25 cellular contexts compared by ENCODE assay signal in the genomic region with DNA sequence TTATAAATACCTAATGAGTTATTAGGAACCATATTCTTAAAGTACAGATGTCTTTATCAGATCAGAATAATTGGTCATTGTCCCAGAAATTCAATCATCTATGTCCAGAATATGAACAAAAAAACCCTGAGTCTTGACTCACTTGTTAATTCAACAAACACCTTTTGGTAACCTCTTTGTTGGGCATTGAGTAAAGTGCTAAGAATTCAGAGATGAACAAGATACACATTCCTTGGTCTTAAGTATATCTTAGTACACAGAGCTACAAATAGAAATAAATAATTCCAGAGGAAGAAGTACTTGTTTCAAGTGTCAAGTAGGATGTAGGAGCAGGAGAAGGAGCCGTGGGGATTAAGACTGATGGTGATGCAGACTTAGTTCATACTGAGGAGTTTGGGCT.
"Had no signal": no experiment of that assay in that cellular context is flagged by ENCODE, and none has a peak within 500 bp of the region (broad histone marks: within the 10 kb centered on the region; RNA-seq: fewer than 3 reads in every experiment).

No MANE protein-coding gene starts in this region.

- H3K9me3 ChIP-seq: heart left ventricle, left ventricle myocardium inferior, pancreas, prostate gland, right atrium auricular region, right lobe of liver, stomach, suprapubic skin, thoracic aorta, tibial artery, upper lobe of right lung had no signal

- H3K27me3 ChIP-seq: heart left ventricle, pancreas, right atrium auricular region, right lobe of liver, stomach, suprapubic skin, tibial artery, upper lobe of right lung had no signal

- H3K36me3 ChIP-seq: heart left ventricle, left ventricle myocardium inferior, pancreas, prostate gland, right atrium auricular region, right lobe of liver, stomach, suprapubic skin, thoracic aorta, tibial artery, upper lobe of right lung had no signal

- ATAC-seq: heart left ventricle; naive thymus-derived CD8-positive, alpha-beta T cell; pancreas; right lobe of liver; stimulated activated naive B cell treated with anti-CD40 and anti-IgM and Interleukin-4, amounts not matched to agents 10 μg/mL and 1 μg/mL and 100 μg/mL, for 72 hours; stimulated activated naive CD8-positive, alpha-beta T cell treated with anti-CD3 and anti-CD28 coated beads, Interleukin-15, Interleukin-2, amounts not matched to agents 100 U/mL and 50 U/mL, for 24 hours; upper lobe of right lung had no signal

- H3K27ac ChIP-seq: heart left ventricle, left ventricle myocardium inferior, pancreas, prostate gland, right atrium auricular region, right lobe of liver, skin epidermis, stomach, suprapubic skin, thoracic aorta, tibial artery, upper lobe of right lung had no signal

- H3K4me3 ChIP-seq: heart left ventricle, left ventricle myocardium inferior, lung, pancreas, prostate gland, right atrium auricular region, right lobe of liver, skin epidermis, stomach, suprapubic skin, thoracic aorta, tibial artery, upper lobe of right lung had no signal

- FAIRE-seq: keratinocyte, pancreas, urothelium cell line had no signal

- H3K4me1 ChIP-seq: heart left ventricle, left ventricle myocardium inferior, pancreas, prostate gland, right lobe of liver, stomach, suprapubic skin, tibial artery, upper lobe of right lung had no signal

- DNase-seq: glutamatergic neuron; heart left ventricle; left ventricle myocardium inferior; naive thymus-derived CD8-positive, alpha-beta T cell; nucleus accumbens; pancreas; posterior cingulate gyrus; right lobe of liver; stimulated activated CD4-positive, alpha-beta T cell treated with anti-CD3 and anti-CD28 coated beads, Interleukin-12 subunit alpha, Interleukin-12 subunit beta, amount 100 ng/mL, for 4 hours; stimulated activated CD4-positive, alpha-beta T cell treated with anti-CD3 and anti-CD28 coated beads, Interleukin-15, amount 100 ng/mL, for 24 hours; stimulated activated CD4-positive, alpha-beta T cell treated with anti-CD3 and anti-CD28 coated beads, Interleukin-2, amount 100 ng/mL, for 24 hours; stimulated activated CD4-positive, alpha-beta T cell treated with anti-CD3 and anti-CD28 coated beads, Interleukin-4, amount 100 ng/mL, for 1 hour; stimulated activated naive B cell treated with anti-CD40 and anti-IgM and Interleukin-4, amounts not matched to agents 10 μg/mL and 1 μg/mL and 100 μg/mL, for 72 hours; stimulated activated naive CD8-positive, alpha-beta T cell treated with anti-CD3 and anti-CD28 coated beads, Interleukin-15, Interleukin-2, amounts not matched to agents 100 U/mL and 50 U/mL, for 24 hours; stomach; tibial artery; upper lobe of right lung had no signal
